ENCODE assay signal across 25 cellular contexts in the genomic region with DNA sequence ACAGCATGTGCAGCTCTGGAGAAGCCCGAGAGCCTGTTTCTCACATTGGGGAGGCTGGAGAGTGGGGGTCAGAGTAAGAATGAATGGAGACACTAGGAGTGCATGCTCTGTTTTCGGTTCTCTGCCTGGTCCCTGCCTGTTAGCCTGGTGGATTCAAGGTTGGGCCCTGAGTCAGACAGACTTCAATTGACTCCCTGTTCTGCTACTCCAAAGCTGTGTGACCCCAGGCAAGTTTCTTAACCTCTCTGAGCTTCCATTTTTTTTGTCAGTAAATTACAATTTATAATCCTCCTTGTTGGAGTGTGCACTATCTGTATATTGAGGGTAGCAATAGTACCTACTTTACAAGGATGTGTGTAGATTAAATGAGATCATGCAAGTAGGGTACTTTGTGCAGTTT.
"Had no signal": no experiment of that assay in that cellular context is flagged by ENCODE, and none has a peak within 500 bp of the region (broad histone marks: within the 10 kb centered on the region; RNA-seq: fewer than 3 reads in every experiment).

No MANE protein-coding gene starts in this region.

- DNase-seq: effector memory CD8-positive, alpha-beta T cell; esophagus squamous epithelium; glutamatergic neuron; immature natural killer cell; left lung; lower lobe of right lung; midbrain; nucleus accumbens; pancreas; right cardiac atrium; stimulated activated CD4-positive, alpha-beta T cell treated with anti-CD3 and anti-CD28 coated beads, Interleukin-4, amount 100 ng/mL, for 1 hour; stimulated activated CD8-positive, alpha-beta memory T cell treated with anti-CD3 and anti-CD28 coated beads, Interleukin-4, amount 100 ng/mL, for 48 hours; stimulated activated naive CD8-positive, alpha-beta T cell treated with anti-CD3 and anti-CD28 coated beads, Interleukin-15, amount 100 ng/mL, for 72 hours; testis; upper lobe of right lung had no signal

- FAIRE-seq: colon, keratinocyte, pancreas had no signal

- H3K36me3 Mint-ChIP-seq: immature natural killer cell; natural killer cell treated with Interleukin-12 subunit alpha and Interleukin-12 subunit beta and Interleukin-15 and Interleukin-18, amount 100 ng/mL, for 72 hours; neural progenitor cell; stimulated activated memory B cell treated with anti-CD40 and anti-IgM and Interleukin-4, amounts not matched to agents 10 μg/mL and 1 μg/mL and 100 μg/mL, for 72 hours had no signal

- H3K9me3 ChIP-seq: esophagus squamous epithelium, gastroesophageal sphincter, left lung, lower lobe of right lung, pancreas, testis, tibial nerve, upper lobe of right lung had no signal

- H3K4me3 ChIP-seq: esophagus squamous epithelium, gastroesophageal sphincter, left lung, lower lobe of right lung, neural progenitor cell, pancreas, testis, tibial nerve, upper lobe of right lung had no signal

- H2AFZ ChIP-seq: neural progenitor cell had no signal

- H3K4me1 ChIP-seq: esophagus squamous epithelium, gastroesophageal sphincter, left lung, lower lobe of right lung, neural progenitor cell, pancreas, testis, tibial nerve, upper lobe of right lung had no signal

- ATAC-seq: effector memory CD8-positive, alpha-beta T cell; gastroesophageal sphincter; left lung; lower lobe of right lung; natural killer cell treated with Interleukin-12 subunit alpha and Interleukin-12 subunit beta and Interleukin-15 and Interleukin-18, amount 100 ng/mL, for 72 hours; pancreas; right cardiac atrium; stimulated activated memory B cell treated with anti-CD40 and anti-IgM and Interleukin-4, amounts not matched to agents 10 μg/mL and 1 μg/mL and 100 μg/mL, for 72 hours; stimulated activated naive CD8-positive, alpha-beta T cell treated with anti-CD3 and anti-CD28 coated beads, Interleukin-15, amount 100 ng/mL, for 72 hours; upper lobe of right lung had no signal

- H3K27ac ChIP-seq: esophagus squamous epithelium, gastroesophageal sphincter, left lung, lower lobe of right lung, neural progenitor cell, pancreas, testis, tibial nerve, upper lobe of right lung had no signal

- H3K4me3 Mint-ChIP-seq: dendritic cell treated with granulocyte-macrophage colony-stimulating factor and Interleukin-4, amounts not matched to agents 40 ng/mL and 50 ng/mL, for 4 days; effector memory CD8-positive, alpha-beta T cell; immature natural killer cell; memory B cell; natural killer cell treated with Interleukin-12 subunit alpha and Interleukin-12 subunit beta and Interleukin-15 and Interleukin-18, amount 100 ng/mL, for 72 hours; neural progenitor cell; stimulated activated memory B cell treated with anti-CD40 and anti-IgM and Interleukin-4, amounts not matched to agents 10 μg/mL and 1 μg/mL and 100 μg/mL, for 72 hours; stimulated activated naive CD8-positive, alpha-beta T cell treated with anti-CD3 and anti-CD28 coated beads, Interleukin-15, amount 100 ng/mL, for 72 hours had no signal

- H3K27me3 ChIP-seq: esophagus squamous epithelium, gastroesophageal sphincter, neural progenitor cell, pancreas, testis, tibial nerve, upper lobe of right lung had no signal

- H3K9me3 Mint-ChIP-seq: dendritic cell treated with granulocyte-macrophage colony-stimulating factor and Interleukin-4, amounts not matched to agents 40 ng/mL and 50 ng/mL, for 4 days; natural killer cell treated with Interleukin-12 subunit alpha and Interleukin-12 subunit beta and Interleukin-15 and Interleukin-18, amount 100 ng/mL, for 72 hours; neural progenitor cell; stimulated activated memory B cell treated with anti-CD40 and anti-IgM and Interleukin-4, amounts not matched to agents 10 μg/mL and 1 μg/mL and 100 μg/mL, for 72 hours; stimulated activated naive CD8-positive, alpha-beta T cell treated with anti-CD3 and anti-CD28 coated beads, Interleukin-15, amount 100 ng/mL, for 72 hours had no signal

- H3K27ac Mint-ChIP-seq: effector memory CD8-positive, alpha-beta T cell; immature natural killer cell; memory B cell; natural killer cell treated with Interleukin-12 subunit alpha and Interleukin-12 subunit beta and Interleukin-15 and Interleukin-18, amount 100 ng/mL, for 72 hours; neural progenitor cell; progenitor cell of endocrine pancreas; stimulated activated memory B cell treated with anti-CD40 and anti-IgM and Interleukin-4, amounts not matched to agents 10 μg/mL and 1 μg/mL and 100 μg/mL, for 72 hours had no signal

- H3K4me1 Mint-ChIP-seq: immature natural killer cell; memory B cell; stimulated activated memory B cell treated with anti-CD40 and anti-IgM and Interleukin-4, amounts not matched to agents 10 μg/mL and 1 μg/mL and 100 μg/mL, for 72 hours; stimulated activated naive CD8-positive, alpha-beta T cell treated with anti-CD3 and anti-CD28 coated beads, Interleukin-15, amount 100 ng/mL, for 72 hours had no signal

- H3K36me3 ChIP-seq: esophagus squamous epithelium, gastroesophageal sphincter, left lung, lower lobe of right lung, neural progenitor cell, pancreas, tibial nerve, upper lobe of right lung had no signal

- H3K4me2 ChIP-seq: neural progenitor cell had no signal

- H3K9ac ChIP-seq: neural progenitor cell had no signal
